In genomic region chr15:33913459-33913858, GRCh38 we compare ENCODE assay signal across 17 cellular contexts. TPM values are rescaled to one million over a fixed set of nuclear protein-coding genes. Genes with fewer than 3 reads are reported as not detected.
"Had no signal": no experiment of that assay in that cellular context is flagged by ENCODE, and none has a peak within 500 bp of the region (broad histone marks: within the 10 kb centered on the region; RNA-seq: fewer than 3 reads in every experiment).

No MANE protein-coding gene starts in this region.

- H3K4me3 ChIP-seq: lower lobe of right lung, transverse colon had no signal

- ATAC-seq: activated T-helper 17 cell treated with anti-CD3 and anti-CD28 coated beads, Interleukin-2, amount 50 U/mL, for 72 hours; left cardiac atrium; lower lobe of right lung; right cardiac atrium had no signal

- H3K9me3 ChIP-seq: lower lobe of right lung, transverse colon had no signal

- DNase-seq: activated CD4-positive, alpha-beta T cell treated with anti-CD3 and anti-CD28 coated beads, Interleukin-2, amount 50 U/mL, for 4 hours; activated CD4-positive, CD25-positive, alpha-beta regulatory T cell treated with anti-CD3 and anti-CD28 coated beads, Interleukin-2, amount 50 U/mL, for 72 hours; activated naive CD4-positive, alpha-beta T cell treated with anti-CD3 and anti-CD28 coated beads, Interleukin-2, amount 10 ng/mL, durations not matched to agents 7 days and 5 days; erythroblast; left cardiac atrium; lower lobe of right lung; nephron progenitor cell; occipital lobe; right cardiac atrium; small intestine; stimulated activated CD4-positive, alpha-beta T cell treated with anti-CD3 and anti-CD28 coated beads, Interleukin-4, amount 100 ng/mL, for 4 hours; stimulated activated CD8-positive, alpha-beta memory T cell treated with anti-CD3 and anti-CD28 coated beads, Interleukin-4, amount 100 ng/mL, for 48 hours; stimulated activated naive CD4-positive, alpha-beta T cell treated with Interleukin-2 at 50 U/mL for 16 hours; T-helper 9 cell; transverse colon had no signal

- H3K27me3 ChIP-seq: transverse colon had no signal

- H3K27ac ChIP-seq: lower lobe of right lung, transverse colon had no signal

- H3K36me3 ChIP-seq: lower lobe of right lung, transverse colon had no signal

- H3K4me1 ChIP-seq: lower lobe of right lung had no signal

RNA-seq across cellular contexts. Expression of gene CHRM5, which starts 54.8 kb away (rescaled TPM):
- total RNA-seq: activated T-helper 17 cell treated with anti-CD3 and anti-CD28 coated beads, Interleukin-2, amount 50 U/mL, for 72 hours; left cardiac atrium; lower lobe of right lung; progenitor cell of endocrine pancreas; right cardiac atrium; transverse colon had no signal
- polyA plus RNA-seq: right cardiac atrium, small intestine had no signal
